24 cellular contexts compared by ENCODE assay signal in genomic region chr11:107372439-107372838, GRCh38.
"Had no signal": no experiment of that assay in that cellular context is flagged by ENCODE, and none has a peak within 500 bp of the region (broad histone marks: within the 10 kb centered on the region; RNA-seq: fewer than 3 reads in every experiment).

No MANE protein-coding gene starts in this region.

- H3K9me3 ChIP-seq: heart left ventricle, testis, tibial nerve, upper lobe of right lung, vagina had no signal

- H3K27me3 Mint-ChIP-seq: stimulated activated memory B cell treated with anti-CD40 and anti-IgM and Interleukin-4, amounts not matched to agents 10 μg/mL and 1 μg/mL and 100 μg/mL, for 72 hours; stimulated activated naive CD8-positive, alpha-beta T cell treated with anti-CD3 and anti-CD28 coated beads, Interleukin-15, amount 100 ng/mL, for 72 hours had no signal

- H3K36me3 ChIP-seq: heart left ventricle, tibial nerve, upper lobe of right lung, vagina had no signal

- H3K4me1 Mint-ChIP-seq: mesothelial cell of epicardium, neural crest cell had no signal

- H3K4me3 Mint-ChIP-seq: mesothelial cell of epicardium; natural killer cell; neural crest cell; stimulated activated memory B cell treated with anti-CD40 and anti-IgM and Interleukin-4, amounts not matched to agents 10 μg/mL and 1 μg/mL and 100 μg/mL, for 72 hours; stimulated activated naive CD8-positive, alpha-beta T cell treated with anti-CD3 and anti-CD28 coated beads, Interleukin-15, amount 100 ng/mL, for 72 hours had no signal

- FAIRE-seq: frontal cortex, islet of Langerhans had no signal

- H3K9me3 Mint-ChIP-seq: mesothelial cell of epicardium, natural killer cell, neural crest cell had no signal

- H3K36me3 Mint-ChIP-seq: mesothelial cell of epicardium, natural killer cell had no signal

- ATAC-seq: esophagus mucosa; heart left ventricle; left lobe of liver; natural killer cell; sciatic nerve; stimulated activated memory B cell treated with anti-CD40 and anti-IgM and Interleukin-4, amounts not matched to agents 10 μg/mL and 1 μg/mL and 100 μg/mL, for 72 hours; stimulated activated naive CD8-positive, alpha-beta T cell treated with anti-CD3 and anti-CD28 coated beads, Interleukin-15, amount 100 ng/mL, for 72 hours; upper lobe of right lung had no signal

- H3K27ac ChIP-seq: dorsolateral prefrontal cortex, heart left ventricle, spleen, testis, tibial nerve, upper lobe of right lung, vagina had no signal

- H3K4me3 ChIP-seq: dorsolateral prefrontal cortex, heart left ventricle, spleen, testis, tibial nerve, upper lobe of right lung, vagina had no signal

- DNase-seq: dorsolateral prefrontal cortex; effector CD8-positive, alpha-beta T cell; heart left ventricle; hippocampal formation; mammary epithelial cell; natural killer cell; posterior cingulate gyrus; spleen; stimulated activated CD4-positive, alpha-beta T cell treated with anti-CD3 and anti-CD28 coated beads, Interleukin-15, amount 100 ng/mL, for 24 hours; stimulated activated CD4-positive, alpha-beta T cell treated with anti-CD3 and anti-CD28 coated beads, Interleukin-1b, Interleukin-23, amount 100 ng/mL, for 48 hours; stimulated activated CD4-positive, alpha-beta T cell treated with anti-CD3 and anti-CD28 coated beads, Interleukin-4, amount 100 ng/mL, for 24 hours; stimulated activated naive CD8-positive, alpha-beta T cell treated with anti-CD3 and anti-CD28 coated beads, Interleukin-15, amount 100 ng/mL, for 72 hours; testis; upper lobe of right lung had no signal

- H3K27me3 ChIP-seq: dorsolateral prefrontal cortex, heart left ventricle, spleen, testis, tibial nerve, upper lobe of right lung, vagina had no signal

- H3K4me1 ChIP-seq: heart left ventricle, spleen, testis, tibial nerve, upper lobe of right lung had no signal

- H3K27ac Mint-ChIP-seq: mesothelial cell of epicardium; natural killer cell; stimulated activated memory B cell treated with anti-CD40 and anti-IgM and Interleukin-4, amounts not matched to agents 10 μg/mL and 1 μg/mL and 100 μg/mL, for 72 hours had no signal
